7 cellular contexts compared by ENCODE assay signal in the genomic region with DNA sequence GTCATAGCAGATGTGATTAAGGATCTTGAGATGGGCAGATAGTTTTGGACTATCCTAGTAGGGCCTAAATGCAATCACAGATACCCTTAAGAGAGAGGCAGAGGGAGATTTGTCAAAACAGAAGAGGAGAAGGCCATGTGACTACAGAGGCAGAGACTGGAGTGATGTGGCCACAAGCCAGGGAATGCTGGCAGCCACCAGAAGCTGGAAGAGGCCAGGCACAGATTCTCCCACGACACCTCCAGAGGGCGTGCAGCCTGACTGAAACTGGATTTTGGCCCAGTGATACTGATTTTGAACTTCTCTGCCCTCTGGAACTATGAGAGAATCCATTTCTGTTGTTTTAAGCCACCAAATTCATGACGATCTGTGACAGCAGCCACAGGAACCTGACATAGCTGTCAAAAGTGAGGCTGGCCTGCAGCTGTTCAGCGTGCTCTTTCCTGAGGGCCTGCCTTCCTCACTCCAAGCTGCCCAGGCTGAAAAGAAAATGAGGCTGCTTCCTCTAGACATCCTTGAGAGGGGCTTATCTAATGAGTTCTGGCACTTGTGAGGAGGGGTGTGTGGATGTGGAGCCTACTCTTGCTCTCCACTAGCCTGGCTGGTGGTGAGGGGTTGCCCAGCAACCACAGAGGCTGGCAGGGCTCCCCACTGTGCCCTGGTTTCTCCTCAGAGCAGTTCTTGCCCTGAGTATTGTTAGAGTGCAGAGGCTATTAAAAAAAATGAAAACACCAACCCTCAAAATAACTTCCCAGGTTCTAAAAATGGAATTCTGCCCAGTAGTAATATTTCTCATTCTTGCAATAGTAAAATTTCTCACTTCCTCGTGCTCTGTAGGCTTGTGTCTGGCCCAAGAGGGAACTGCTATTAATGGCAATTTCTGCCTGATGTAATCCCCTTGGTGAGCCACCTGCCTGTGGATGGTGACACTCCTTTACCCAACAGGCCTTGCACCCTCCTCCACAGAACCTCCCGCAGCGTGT. TPM values are rescaled to one million over a fixed set of nuclear protein-coding genes. Genes with fewer than 3 reads are reported as not detected.
A peak's percentile ranks its signal among the peaks of the same experiment; 100 is the strongest.
DNase-seq lines count a peak whose midpoint lies in the region; ATAC-seq and TF ChIP-seq lines count a peak whose summit lies in the region.

No MANE protein-coding gene starts in this region.

- H3K4me1 ChIP-seq in endodermal cell (ENCODE audit: control insufficient read depth, insufficient read depth, low read length): no peaks in the 10 kb centered on the region
- H3K4me1 ChIP-seq in hepatocyte (ENCODE audit: insufficient read depth): no peaks in the 10 kb centered on the region

- H3K9me3 ChIP-seq in endodermal cell (ENCODE audit: control insufficient read depth, low read length): peaks cover 11% of the 10 kb centered on the region
- no peaks in the 10 kb centered on the region for H3K9me3 ChIP-seq in hepatocyte (ENCODE audit: low read depth)

- no peak overlapping the region for H3K9ac ChIP-seq in endodermal cell (ENCODE audit: extremely low read depth, low read length, poor library complexity, severe bottlenecking)

- peaks cover 3% of the 10 kb centered on the region for H3K36me3 Mint-ChIP-seq in endodermal cell (ENCODE audit: low read depth)
- H3K36me3 Mint-ChIP-seq in activated T-helper 17 cell treated with anti-CD3 and anti-CD28 coated beads, Interleukin-2, amount 50 U/mL, for 72 hours (ENCODE audit: low read depth): no peaks in the 10 kb centered on the region

- H3K4me1 Mint-ChIP-seq in endodermal cell: no peaks in the 10 kb centered on the region
- H3K4me1 Mint-ChIP-seq in activated T-helper 17 cell treated with anti-CD3 and anti-CD28 coated beads, Interleukin-2, amount 50 U/mL, for 72 hours: peaks cover 4% of the 10 kb centered on the region

- no peaks in the 10 kb centered on the region for H3K9me2 ChIP-seq in hepatocyte (replicated peaks; ENCODE audit: insufficient read depth)

- peaks cover 7% of the 10 kb centered on the region for H3K9me3 Mint-ChIP-seq in endodermal cell
- no peaks in the 10 kb centered on the region for H3K9me3 Mint-ChIP-seq in activated T-helper 17 cell treated with anti-CD3 and anti-CD28 coated beads, Interleukin-2, amount 50 U/mL, for 72 hours

- no peak overlapping the region for H3K27ac Mint-ChIP-seq in endodermal cell
- no peak overlapping the region for H3K27ac Mint-ChIP-seq in activated T-helper 17 cell treated with anti-CD3 and anti-CD28 coated beads, Interleukin-2, amount 50 U/mL, for 72 hours

- no peaks in the 10 kb centered on the region for H3K27me3 ChIP-seq in endodermal cell (ENCODE audit: control insufficient read depth, insufficient read depth, low read length, poor library complexity, severe bottlenecking)
- no peaks in the 10 kb centered on the region for H3K27me3 ChIP-seq in hepatocyte

- no peak overlapping the region for H3K4me3 ChIP-seq in endodermal cell (ENCODE audit: low read length)
- H3K4me3 ChIP-seq in hepatocyte: no peak overlapping the region

- WGBS in endodermal cell (ENCODE audit: insufficient coverage in 1 of 2, insufficient read length in 1 of 2), 2 experiments: 83 to 93% methylated on average over 4 to 7 of the region's 7 CpGs
- 91% methylated on average over 7 of the region's 7 CpGs for WGBS in hepatocyte (ENCODE audit: low lambda C conversion rate, missing lambda C conversion rate)

- H3K36me3 ChIP-seq in endodermal cell (ENCODE audit: control insufficient read depth, insufficient read depth, low read length) (no peaks in the 10 kb centered on the region), hepatocyte (replicated peaks; ENCODE audit: insufficient read depth, low read depth) (no peaks in the 10 kb centered on the region)

- no peak overlapping the region for H3K4me2 ChIP-seq in hepatocyte

- peak; percentile 87 for ATAC-seq in GM18909 (IDR thresholded peaks at IDR 0.05; ENCODE audit: poor library complexity, unreplicated experiment)
- peak; percentile 92 for ATAC-seq in HG02759 (IDR thresholded peaks at IDR 0.05; ENCODE audit: unreplicated experiment)
- ATAC-seq in activated T-helper 17 cell treated with anti-CD3 and anti-CD28 coated beads, Interleukin-2, amount 50 U/mL, for 72 hours (replicated peaks): no peak

- H2AFZ ChIP-seq in hepatocyte: no peak overlapping the region

- TF ChIP-seq CTCF in endodermal cell (conservative IDR thresholded peaks at IDR 0.05) (no peak), hepatocyte (IDR thresholded peaks at IDR 0.05; ENCODE audit: poor library complexity) (no peak)

- no peaks in the 10 kb centered on the region for H4K20me1 ChIP-seq in hepatocyte (ENCODE audit: insufficient read depth, poor library complexity, severe bottlenecking)

- H3K27me3 Mint-ChIP-seq in endodermal cell (ENCODE audit: insufficient read depth): peaks cover 12% of the 10 kb centered on the region
- H3K27me3 Mint-ChIP-seq in activated T-helper 17 cell treated with anti-CD3 and anti-CD28 coated beads, Interleukin-2, amount 50 U/mL, for 72 hours: no peaks in the 10 kb centered on the region

- H3K79me2 ChIP-seq in hepatocyte: no peaks in the 10 kb centered on the region

- H3K27ac ChIP-seq in endodermal cell (ENCODE audit: low read depth, low read length): peak overlapping the region; percentile 90
- no peak overlapping the region for H3K27ac ChIP-seq in hepatocyte

- H3K4me3 Mint-ChIP-seq in endodermal cell: no peak overlapping the region
- H3K4me3 Mint-ChIP-seq in activated T-helper 17 cell treated with anti-CD3 and anti-CD28 coated beads, Interleukin-2, amount 50 U/mL, for 72 hours: no peak overlapping the region

- DNase-seq in NCI-H1436 treated with DMSO at 0.1 percent for 48 hours (lab: John Stamatoyannopoulos, UW) (peak; percentile 12), endodermal cell (peak; percentile 32), hepatic stellate cell (ENCODE audit: low spot score) (no peak), hepatocyte (ENCODE audit: low spot score) (no peak)

RNA-seq across cellular contexts. Expression of a gene that starts 52.4 kb away (rescaled TPM):
- not detected for total RNA-seq in endodermal cell
- polyA plus RNA-seq in endodermal cell (2013, experiment 1 of 2): not detected
- not detected for polyA plus RNA-seq in endodermal cell (2013, experiment 2 of 2)
- total RNA-seq in activated T-helper 17 cell treated with anti-CD3 and anti-CD28 coated beads, Interleukin-2, amount 50 U/mL, for 72 hours: not detected
- total RNA-seq in hepatocyte: 40.2 and 48.1 TPM in 2 replicates
- polyA plus RNA-seq in hepatocyte: 97.3 and 105 TPM in 2 replicates

Comparison
In these comparisons a context has a peak if more than half of its experiments do, and no peak if none do; other contexts are left out.
1. DNase-seq: peak in NCI-H1436 treated with DMSO at 0.1 percent for 48 hours (single experiment) and endodermal cell (single experiment); none in hepatic stellate cell (single experiment) and hepatocyte (single experiment).
2. RNA of a gene that starts 52.4 kb away (total RNA-seq): 40.2 to 48.1 TPM in hepatocyte; not detected in endodermal cell and not detected in activated T-helper 17 cell treated with anti-CD3 and anti-CD28 coated beads, Interleukin-2, amount 50 U/mL, for 72 hours; every median in the first group is over 10 times any median in the second.